ENCODE assay signal across 30 cellular contexts in genomic region chrX:149713279-149714050, GRCh38. TPM values are rescaled to one million over a fixed set of nuclear protein-coding genes. Genes with fewer than 3 reads are reported as not detected.
A peak's percentile ranks its signal among the peaks of the same experiment; 100 is the strongest.
DNase-seq lines count a peak whose midpoint lies in the region; ATAC-seq, FAIRE-seq and TF ChIP-seq lines count a peak whose summit lies in the region.
"Had no signal": no experiment of that assay in that cellular context is flagged by ENCODE, and none has a peak within 500 bp of the region (broad histone marks: within the 10 kb centered on the region; RNA-seq: fewer than 3 reads in every experiment).

No MANE protein-coding gene starts in this region.

- ATAC-seq in A549, result no peak
- no peak for ATAC-seq in GM21528 (IDR thresholded peaks at IDR 0.05; ENCODE audit: low FRiP score, unreplicated experiment)
- ATAC-seq in upper lobe of left lung (ENCODE audit: low FRiP score in 2 of 2), result no peak
- ATAC-seq: GM12878 had no signal

- no peak for TF ChIP-seq POLR2A in A549 (IDR thresholded peaks at IDR 0.05; ENCODE audit: low read length)
- TF ChIP-seq POLR2A in sigmoid colon (IDR thresholded peaks at IDR 0.05), result no peak
- TF ChIP-seq POLR2A in upper lobe of left lung (IDR thresholded peaks at IDR 0.05), result no peak

- H3K79me2 ChIP-seq in Karpas-422 (ENCODE audit: low read length), result no peaks in the 10 kb centered on the region

- H3K4me2 ChIP-seq in A549 (no peak overlapping the region), Karpas-422 (ENCODE audit: low read depth, low read length, poor library complexity, severe bottlenecking) (no peak overlapping the region)
- H3K4me2 ChIP-seq: BLaER1 had no signal

- H2AFZ ChIP-seq in Karpas-422 (ENCODE audit: low read length), result no peak overlapping the region

- CTCF ChIA-PET in A549 (lab: Yijun Ruan, JAX), result no interaction called here

- POLR2A ChIA-PET in A549 (lab: Yijun Ruan, JAX), result no interaction called here

- H3K4me3 ChIP-seq in A549, result no peak overlapping the region
- no peak overlapping the region for H3K4me3 ChIP-seq in kidney (ENCODE audit: low read length in 2 of 2)
- no peak overlapping the region for H3K4me3 ChIP-seq in sigmoid colon
- H3K4me3 ChIP-seq in upper lobe of left lung, result no peak overlapping the region
- H3K4me3 ChIP-seq in Karpas-422 (ENCODE audit: low read length), result no peak overlapping the region
- H3K4me3 ChIP-seq: BLaER1, GM12878 had no signal

- H3K9ac ChIP-seq in kidney (ENCODE audit: low read length in 2 of 2) (no peak overlapping the region), Karpas-422 (ENCODE audit: low read length) (no peak overlapping the region)
- H3K9ac ChIP-seq: BLaER1 had no signal

- FAIRE-seq in A549 (lab: Jason Lieb, UNC), result peak; percentile 88
- no peak for FAIRE-seq in kidney (lab: Jason Lieb, UNC)
- FAIRE-seq: GM12878, GM12892, GM18507 had no signal

- no peak for TF ChIP-seq RAD21 in A549 (conservative IDR thresholded peaks at IDR 0.05 in 1 of 2, IDR thresholded peaks at IDR 0.05 in 1 of 2)

- H3K36me3 ChIP-seq in kidney (ENCODE audit: control insufficient read depth in 1 of 2, insufficient read depth in 2 of 2, low read length in 2 of 2) (no peaks in the 10 kb centered on the region), sigmoid colon (no peaks in the 10 kb centered on the region), upper lobe of left lung (no peaks in the 10 kb centered on the region), Karpas-422 (ENCODE audit: insufficient read depth, low read length) (no peaks in the 10 kb centered on the region)
- H3K36me3 ChIP-seq: BE2C, BLaER1 had no signal

- intact Hi-C loops in kidney (cut with DNase I) (no loop called here), sigmoid colon (cut with DNase I) (no loop called here)

- TF ChIP-seq CTCF in A549 (IDR thresholded peaks at IDR 0.05) (no peak), kidney (IDR thresholded peaks at IDR 0.05; ENCODE audit: borderline replicate concordance, extremely low read depth, insufficient read depth) (no peak), sigmoid colon (IDR thresholded peaks at IDR 0.05) (no peak), upper lobe of left lung (IDR thresholded peaks at IDR 0.05) (no peak)

- H3K4me1 ChIP-seq in A549 (no peaks in the 10 kb centered on the region), kidney (ENCODE audit: control insufficient read depth in 1 of 2, insufficient read depth in 1 of 2, low read depth in 1 of 2, low read length in 2 of 2) (no peaks in the 10 kb centered on the region), sigmoid colon (no peaks in the 10 kb centered on the region), upper lobe of left lung (no peaks in the 10 kb centered on the region), Karpas-422 (ENCODE audit: low read length) (peaks cover 19% of the 10 kb centered on the region)
- H3K4me1 ChIP-seq: BE2C had no signal

- H3K27ac ChIP-seq in A549 (no peak overlapping the region), kidney (ENCODE audit: low read depth in 2 of 2, low read length in 2 of 2) (no peak overlapping the region), sigmoid colon (no peak overlapping the region), upper lobe of left lung (no peak overlapping the region), Karpas-422 (ENCODE audit: low read length) (no peak overlapping the region)
- H3K27ac ChIP-seq: 22Rv1, BLaER1 had no signal

- WGBS in A549 (ENCODE audit: missing lambda C conversion rate), result 11% methylated on average over 5 of the region's 5 CpGs
- 85 to 86% methylated on average over 5 of the region's 5 CpGs for WGBS in sigmoid colon, 2 donors
- WGBS in upper lobe of left lung, 2 donors, result 46% methylated on average over 5 of the region's 5 CpGs; no CpG with 5 or more reads in 1 of the 2 donors

- H3K27me3 ChIP-seq in sigmoid colon (no peaks in the 10 kb centered on the region), upper lobe of left lung (no peaks in the 10 kb centered on the region), Karpas-422 (ENCODE audit: low read length) (no peaks in the 10 kb centered on the region)
- H3K27me3 ChIP-seq: BE2C, BLaER1 had no signal

- DNase-seq in A549 (ENCODE audit: low read depth in 1 of 2, low spot score in 1 of 2) (no peak), kidney (peak; percentile 41), sigmoid colon (peak; percentile 40), upper lobe of left lung (no peak), Karpas-422 (no peak)
- DNase-seq: ACHN; BE2C; C1 segment of cervical spinal cord; CD4-positive, alpha-beta memory T cell; CD4-positive, CD25-positive, alpha-beta regulatory T cell; CD8-positive, alpha-beta memory T cell; COR-L47; DMS 273 treated with DMSO at 0.1 percent for 48 hours; DMS153; DMS53; DMS79; DND-41; EL; GDM1 had no signal

- H3K9me3 ChIP-seq in A549 (no peaks in the 10 kb centered on the region), kidney (ENCODE audit: control insufficient read depth in 1 of 2, low read length in 2 of 2) (no peaks in the 10 kb centered on the region), sigmoid colon (no peaks in the 10 kb centered on the region), upper lobe of left lung (no peaks in the 10 kb centered on the region), Karpas-422 (ENCODE audit: low read length) (no peaks in the 10 kb centered on the region)
- H3K9me3 ChIP-seq: BE2C, BLaER1 had no signal

- no peaks in the 10 kb centered on the region for H4K20me1 ChIP-seq in Karpas-422 (ENCODE audit: insufficient read depth, low read depth, low read length)
- H4K20me1 ChIP-seq: BLaER1 had no signal

- no peaks in the 10 kb centered on the region for H3K9me2 ChIP-seq in Karpas-422 (replicated peaks; ENCODE audit: insufficient read depth, low read length)

- TF ChIP-seq EP300 in A549 (IDR thresholded peaks at IDR 0.05) (no peak), sigmoid colon (IDR thresholded peaks at IDR 0.05) (no peak), upper lobe of left lung (IDR thresholded peaks at IDR 0.05) (no peak)

TF ChIP-seq in A549, 52 proteins besides CTCF, POLR2A, EP300 and RAD21:
- no peak for TF ChIP-seq NR3C1 (IDR thresholded peaks at IDR 0.05)

RNA-seq across cellular contexts. Expression of gene MAGEA11, which starts 1.6 kb away (rescaled TPM):
- not detected in 2 replicates for polyA plus RNA-seq in A549 (2011; rRNA removed)
- polyA plus RNA-seq in A549 (2012; cell fraction: cytosol; rRNA removed), result 0.03 TPM in 1 of 2 replicates, not detected in the other
- polyA plus RNA-seq in A549 (2012; cell fraction: nucleus; rRNA removed), result not detected in 2 replicates
- polyA plus RNA-seq in A549 (2017; fragmentation: RNase III; extraction: RNeasy Plus Mini Kit Qiagen cat#74134 plus additional on column Dnase treatment), result not detected in 3 replicates
- polyA minus RNA-seq in A549 (2011; rRNA and poly(A)+ RNA removed), result not detected in 2 replicates
- total RNA-seq in kidney, result not detected
- polyA plus RNA-seq in kidney (ENCODE audit: insufficient read depth, low read depth, low replicate concordance), result not detected
- total RNA-seq in sigmoid colon, result not detected
- polyA plus RNA-seq in sigmoid colon, result not detected
- not detected for total RNA-seq in upper lobe of left lung
- not detected in 2 replicates for total RNA-seq in Karpas-422 (2014; rRNA removed; shearing (Covaris generic); ENCODE audit: low replicate concordance)
- total RNA-seq: A172; A673; CD4-positive, alpha-beta memory T cell; CD4-positive, CD25-positive, alpha-beta regulatory T cell; CD8-positive, alpha-beta memory T cell; G401; GM12878 had no signal
- polyA plus RNA-seq: AG04450; CD14-positive monocyte; CD4-positive, alpha-beta memory T cell; CD4-positive, CD25-positive, alpha-beta regulatory T cell; CD8-positive, alpha-beta memory T cell had no signal

Comparison
In these comparisons a context has a peak if more than half of its experiments do, and no peak if none do; other contexts are left out.
1. DNase-seq: peak in kidney (single experiment) and sigmoid colon (single experiment); none in A549 (0 of 2), upper lobe of left lung (0 of 2) and Karpas-422 (single experiment).